8 cellular contexts compared by ENCODE assay signal in the genomic region with DNA sequence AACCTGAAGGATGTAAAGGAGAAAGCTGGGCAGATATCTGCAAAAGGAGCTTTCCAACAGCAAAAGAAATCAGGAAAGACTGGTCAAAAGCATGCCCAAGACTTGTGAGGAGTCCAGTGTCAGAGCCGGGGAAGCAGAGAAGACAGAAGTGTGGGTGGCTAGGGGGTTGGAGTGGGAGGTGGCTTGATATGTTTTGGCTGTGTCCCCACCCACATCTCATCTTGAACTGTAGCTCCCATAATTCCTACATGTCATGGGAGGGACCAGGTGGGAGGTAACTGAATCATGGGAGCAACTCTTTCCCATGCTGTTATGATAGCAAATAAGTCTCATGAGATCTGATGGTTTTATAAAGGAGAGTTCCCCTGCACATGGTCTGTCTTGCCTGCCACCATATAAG.
"Had no signal": no experiment of that assay in that cellular context is flagged by ENCODE, and none has a peak within 500 bp of the region (broad histone marks: within the 10 kb centered on the region; RNA-seq: fewer than 3 reads in every experiment).

No MANE protein-coding gene starts in this region.

- H3K4me3 ChIP-seq: GM12878 had no signal

- FAIRE-seq: G401.6, GM12878, GM12891, GM12892, GM18507, GM19239 had no signal

- DNase-seq: GDM1, GF-D8 had no signal
